ENCODE assay signal across 1 cellular context in the genomic region with DNA sequence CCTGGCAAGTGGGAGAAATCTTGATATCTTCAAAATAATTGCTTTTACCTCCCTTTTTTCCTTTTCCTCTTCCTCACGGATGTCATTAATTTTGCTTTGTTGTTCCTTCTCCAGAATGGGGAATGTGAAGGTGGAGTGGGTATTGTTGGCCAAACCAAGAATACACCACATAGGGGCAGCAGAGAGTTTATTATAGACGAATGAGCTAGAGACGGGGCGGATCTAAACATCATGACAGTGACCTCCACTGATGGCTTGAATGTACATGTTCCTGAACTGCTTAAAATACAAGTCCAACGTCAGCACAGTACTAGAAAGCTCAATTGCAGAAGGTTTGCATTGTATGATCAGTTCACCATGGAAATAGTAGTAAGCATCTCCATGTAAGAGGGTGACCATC.
TF ChIP-seq lines count a peak whose summit lies in the region.

No MANE protein-coding gene starts in this region.

TF ChIP-seq in HCT116, 20 proteins besides CTCF, POLR2A, EP300 and RAD21:
- TF ChIP-seq CBX3 (IDR thresholded peaks at IDR 0.05; ENCODE audit: low read depth): no peak
- TF ChIP-seq ZNF274 (IDR thresholded peaks at IDR 0.05; ENCODE audit: low read depth, low read length): no peak
- TF ChIP-seq SIN3A (IDR thresholded peaks at IDR 0.05; ENCODE audit: low read depth): no peak
- no peak for TF ChIP-seq ELF1 (IDR thresholded peaks at IDR 0.05; ENCODE audit: borderline replicate concordance, low read depth)
- TF ChIP-seq CEBPB (IDR thresholded peaks at IDR 0.05; ENCODE audit: low read depth): no peak
- TF ChIP-seq, protein P1, sequence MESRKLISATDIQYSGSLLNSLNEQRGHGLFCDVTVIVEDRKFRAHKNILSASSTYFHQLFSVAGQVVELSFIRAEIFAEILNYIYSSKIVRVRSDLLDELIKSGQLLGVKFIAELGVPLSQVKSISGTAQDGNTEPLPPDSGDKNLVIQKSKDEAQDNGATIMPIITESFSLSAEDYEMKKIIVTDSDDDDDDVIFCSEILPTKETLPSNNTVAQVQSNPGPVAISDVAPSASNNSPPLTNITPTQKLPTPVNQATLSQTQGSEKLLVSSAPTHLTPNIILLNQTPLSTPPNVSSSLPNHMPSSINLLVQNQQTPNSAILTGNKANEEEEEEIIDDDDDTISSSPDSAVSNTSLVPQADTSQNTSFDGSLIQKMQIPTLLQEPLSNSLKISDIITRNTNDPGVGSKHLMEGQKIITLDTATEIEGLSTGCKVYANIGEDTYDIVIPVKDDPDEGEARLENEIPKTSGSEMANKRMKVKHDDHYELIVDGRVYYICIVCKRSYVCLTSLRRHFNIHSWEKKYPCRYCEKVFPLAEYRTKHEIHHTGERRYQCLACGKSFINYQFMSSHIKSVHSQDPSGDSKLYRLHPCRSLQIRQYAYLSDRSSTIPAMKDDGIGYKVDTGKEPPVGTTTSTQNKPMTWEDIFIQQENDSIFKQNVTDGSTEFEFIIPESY (IDR thresholded peaks at IDR 0.05; ENCODE audit: extremely low read depth, insufficient replicate concordance, low read length): no peak
- TF ChIP-seq YY1 (IDR thresholded peaks at IDR 0.05; ENCODE audit: extremely low read depth, insufficient replicate concordance, low read depth, low read length): no peak
- TF ChIP-seq EGR1 (IDR thresholded peaks at IDR 0.05; ENCODE audit: low read depth): no peak
- no peak for TF ChIP-seq TCF7L2 (IDR thresholded peaks at IDR 0.05; ENCODE audit: borderline replicate concordance, extremely low read depth, insufficient read depth, insufficient read length)
